ENCODE assay signal across 8 cellular contexts in genomic region chr19:39412867-39413268, GRCh38. TPM values are rescaled to one million over a fixed set of nuclear protein-coding genes. Genes with fewer than 3 reads are reported as not detected.
A peak's percentile ranks its signal among the peaks of the same experiment; 100 is the strongest.
DNase-seq lines count a peak whose midpoint lies in the region; ATAC-seq and TF ChIP-seq lines count a peak whose summit lies in the region.

No MANE protein-coding gene starts in this region.

- ATAC-seq in activated T-cell treated with anti-CD3 and anti-CD28 coated beads, Interleukin-2, amount 50 U/mL, for 4 hours = no peak
- ATAC-seq in GM19328 (IDR thresholded peaks at IDR 0.05; ENCODE audit: unreplicated experiment) = no peak

- H3K4me3 ChIP-seq in lower leg skin (ENCODE audit: low read depth, poor library complexity, severe bottlenecking) (peak overlapping the region; percentile 68), tibial artery (peak overlapping the region; percentile 92 to 96)

- DNase-seq in activated T-cell treated with anti-CD3 and anti-CD28 coated beads, Interleukin-2, amount 50 U/mL, for 4 hours = no peak
- DNase-seq in activated T-cell treated with anti-CD3 and anti-CD28 coated beads for 4 hours (no peak), lower leg skin (ENCODE audit: low spot score in 2 of 2) (peak; percentile 87 to 93), tibial artery (peak in 1 of 2 donors; percentile 60), DMS153 treated with DMSO at 0.1 percent for 48 hours (lab: John Stamatoyannopoulos, UW; ENCODE audit: unreplicated experiment) (no peak), GM19240 (ENCODE audit: insufficient read length, low spot score) (no peak)

- peaks cover 0 to 46% (median 41%) of the 10 kb centered on the region in 4 donors for H3K4me1 ChIP-seq in tibial artery

- no peaks in the 10 kb centered on the region for H3K27me3 ChIP-seq in tibial artery

- no peak for TF ChIP-seq POLR2A in lower leg skin (IDR thresholded peaks at IDR 0.05)

- H3K36me3 Mint-ChIP-seq in activated T-cell treated with anti-CD3 and anti-CD28 coated beads, Interleukin-2, amount 50 U/mL, for 4 hours (ENCODE audit: insufficient read depth) = peaks cover 12% of the 10 kb centered on the region

- no peaks in the 10 kb centered on the region for H3K27me3 Mint-ChIP-seq in activated T-cell treated with anti-CD3 and anti-CD28 coated beads, Interleukin-2, amount 50 U/mL, for 4 hours (ENCODE audit: low read depth)

- peaks cover 17 to 33% (median 26%) of the 10 kb centered on the region in 3 donors for H3K36me3 ChIP-seq in tibial artery

- H3K9me3 Mint-ChIP-seq in activated T-cell treated with anti-CD3 and anti-CD28 coated beads, Interleukin-2, amount 50 U/mL, for 4 hours = no peaks in the 10 kb centered on the region

- TF ChIP-seq CTCF in lower leg skin (IDR thresholded peaks at IDR 0.05) = peak in 1 of 3 donors; percentile 70
- TF ChIP-seq CTCF in tibial artery (IDR thresholded peaks at IDR 0.05) = no peak

- peak overlapping the region; percentile 62 for H3K27ac ChIP-seq in angular gyrus (ENCODE audit: low read depth, low read length)
- peak overlapping the region; percentile 99 to 100 for H3K27ac ChIP-seq in tibial artery

- H3K4me3 Mint-ChIP-seq in activated T-cell treated with anti-CD3 and anti-CD28 coated beads, Interleukin-2, amount 50 U/mL, for 4 hours = peak overlapping the region; percentile 86

- intact Hi-C loops in lower leg skin (cut with DNase I; ENCODE audit: low total_unique reads) = no loop called here
- intact Hi-C loops in tibial artery (cut with DNase I; ENCODE audit: low total_unique reads) = no loop called here

- 0 to 1% methylated on average over 6 to 18 of the region's 23 CpGs for WGBS in lower leg skin, 2 donors

- peaks cover 40% of the 10 kb centered on the region for H3K4me1 Mint-ChIP-seq in activated T-cell treated with anti-CD3 and anti-CD28 coated beads, Interleukin-2, amount 50 U/mL, for 4 hours (ENCODE audit: low read depth)

- no peaks in the 10 kb centered on the region for H3K9me3 ChIP-seq in tibial artery

RNA-seq across cellular contexts. Expression of gene PLEKHG2, which starts 0.4 kb away (rescaled TPM):
- 10 to 100 TPM; 22.0 to 23.7 (median 22.0) TPM for total RNA-seq in activated T-cell treated with anti-CD3 and anti-CD28 coated beads, Interleukin-2, amount 50 U/mL, for 4 hours
- total RNA-seq in lower leg skin = 1 to 10 TPM; 3.0 to 6.4 (median 4.3) TPM

RNA-seq across cellular contexts. Expression of gene ZFP36, which starts 6.2 kb away (rescaled TPM):
- total RNA-seq in activated T-cell treated with anti-CD3 and anti-CD28 coated beads, Interleukin-2, amount 50 U/mL, for 4 hours = 10 to 100 TPM; 39.5 to 50.8 (median 43.7) TPM
- 100 to 1,000 TPM; 170 to 536 (median 280) TPM for total RNA-seq in lower leg skin

RNA-seq across cellular contexts. Expression of gene MED29, which starts 21.7 kb away (rescaled TPM):
- total RNA-seq in activated T-cell treated with anti-CD3 and anti-CD28 coated beads, Interleukin-2, amount 50 U/mL, for 4 hours = 10 to 100 TPM; 39.5 to 43.1 (median 39.7) TPM
- total RNA-seq in lower leg skin = 10 to 100 TPM; 30.3 to 35.8 (median 33.3) TPM

RNA-seq across cellular contexts. Expression of gene PAF1, which starts 22.0 kb away (rescaled TPM):
- 10 to 100 TPM; 48.0 to 50.8 (median 50.2) TPM for total RNA-seq in activated T-cell treated with anti-CD3 and anti-CD28 coated beads, Interleukin-2, amount 50 U/mL, for 4 hours
- 10 to 100 TPM; 22.4 to 48.0 (median 36.3) TPM for total RNA-seq in lower leg skin

RNA-seq across cellular contexts. Expression of gene RPS16, which starts 22.9 kb away (rescaled TPM):
- total RNA-seq in activated T-cell treated with anti-CD3 and anti-CD28 coated beads, Interleukin-2, amount 50 U/mL, for 4 hours = 1,000 to 10,000 TPM; 3,250 to 3,505 (median 3,474) TPM
- total RNA-seq in lower leg skin = 1,000 to 10,000 TPM; 1,726 to 3,026 (median 2,088) TPM

Comparison
In these comparisons a context has a peak if more than half of its experiments do, and no peak if none do; other contexts are left out.
1. DNase-seq: peak in lower leg skin (2 of 2); none in activated T-cell treated with anti-CD3 and anti-CD28 coated beads, Interleukin-2, amount 50 U/mL, for 4 hours (single experiment), activated T-cell treated with anti-CD3 and anti-CD28 coated beads for 4 hours (single experiment), DMS153 treated with DMSO at 0.1 percent for 48 hours (single experiment) and GM19240 (single experiment).